Comparison of ENCODE assay signal across 13 cellular contexts in the genomic region with DNA sequence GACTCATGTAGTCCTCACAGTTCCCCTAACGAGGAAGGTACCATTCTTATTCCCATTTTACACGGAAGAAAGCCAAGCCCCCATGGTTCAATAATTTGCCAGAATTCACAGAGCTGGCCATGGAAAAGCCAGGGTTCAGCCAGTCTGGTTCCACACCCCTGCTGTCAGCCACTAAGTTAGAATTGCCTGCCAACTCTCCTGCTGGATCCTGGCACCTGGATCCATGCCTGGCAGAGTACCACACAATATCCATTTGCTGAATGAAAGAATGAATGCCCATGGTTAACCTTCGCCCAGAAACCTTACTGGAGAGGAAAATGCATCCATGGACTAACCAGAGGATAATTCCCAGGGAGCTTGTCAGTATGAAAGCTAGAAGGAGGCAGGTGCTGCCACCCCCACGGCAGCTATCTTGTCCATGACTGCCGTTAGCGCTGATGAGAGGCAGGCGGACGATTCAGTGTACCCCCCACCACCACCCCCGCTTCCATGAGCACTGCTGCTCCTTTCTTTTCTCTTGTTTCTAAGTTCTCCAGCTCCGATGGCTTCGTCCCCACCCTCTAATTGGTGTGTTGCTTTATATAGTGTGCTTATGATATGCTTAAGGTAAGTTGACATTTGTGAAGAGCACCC.
"Had no signal": no experiment of that assay in that cellular context is flagged by ENCODE, and none has a peak within 500 bp of the region (broad histone marks: within the 10 kb centered on the region; RNA-seq: fewer than 3 reads in every experiment).

No MANE protein-coding gene starts in this region.

- H3K9me3 ChIP-seq: sigmoid colon had no signal

- H3K4me1 ChIP-seq: sigmoid colon had no signal

- H3K36me3 Mint-ChIP-seq: activated naive CD4-positive, alpha-beta T cell treated with anti-CD3 and anti-CD28 coated beads, Interleukin-2, amount 50 U/mL, for 72 hours; immature natural killer cell had no signal

- DNase-seq: activated CD4-positive, alpha-beta T cell treated with anti-CD3 and anti-CD28 coated beads, Interleukin-2, amount 10 ng/mL, durations not matched to agents 7 days and 5 days; activated CD8-positive, alpha-beta memory T cell treated with anti-CD3 and anti-CD28 coated beads, Interleukin-2, amount 50 U/mL, for 48 hours; activated gamma-delta T cell; activated T-cell treated with anti-CD3 and anti-CD28 coated beads, Interleukin-2, amount 50 U/mL, for 72 hours; effector CD8-positive, alpha-beta T cell; foreskin fibroblast; glutamatergic neuron; immature natural killer cell; sigmoid colon; stimulated activated CD4-positive, alpha-beta T cell treated with anti-CD3 and anti-CD28 coated beads, Interleukin-1b, Interleukin-23, amount 100 ng/mL, for 48 hours had no signal

- H3K9me3 Mint-ChIP-seq: activated CD4-positive, alpha-beta T cell treated with anti-CD3 and anti-CD28 coated beads, Interleukin-2, amount 10 ng/mL, durations not matched to agents 7 days and 5 days; activated naive CD4-positive, alpha-beta T cell treated with anti-CD3 and anti-CD28 coated beads, Interleukin-2, amount 50 U/mL, for 72 hours; activated T-cell treated with anti-CD3 and anti-CD28 coated beads, Interleukin-2, amount 50 U/mL, for 72 hours; immature natural killer cell; neural crest cell had no signal

- H3K36me3 ChIP-seq: sigmoid colon had no signal

- H3K27ac Mint-ChIP-seq: activated CD4-positive, alpha-beta T cell treated with anti-CD3 and anti-CD28 coated beads, Interleukin-2, amount 10 ng/mL, durations not matched to agents 7 days and 5 days; activated T-cell treated with anti-CD3 and anti-CD28 coated beads, Interleukin-2, amount 50 U/mL, for 72 hours; immature natural killer cell had no signal

- H3K27me3 ChIP-seq: sigmoid colon had no signal

- H3K4me3 Mint-ChIP-seq: activated CD4-positive, alpha-beta T cell treated with anti-CD3 and anti-CD28 coated beads, Interleukin-2, amount 10 ng/mL, durations not matched to agents 7 days and 5 days; activated T-cell treated with anti-CD3 and anti-CD28 coated beads, Interleukin-2, amount 50 U/mL, for 72 hours; immature natural killer cell; neural crest cell had no signal

- ATAC-seq: activated naive CD4-positive, alpha-beta T cell treated with anti-CD3 and anti-CD28 coated beads, Interleukin-2, amount 50 U/mL, for 72 hours; activated T-cell treated with anti-CD3 and anti-CD28 coated beads, Interleukin-2, amount 50 U/mL, for 72 hours had no signal

- H3K4me3 ChIP-seq: lung, sigmoid colon had no signal

- H3K27ac ChIP-seq: sigmoid colon had no signal

- H3K4me1 Mint-ChIP-seq: activated CD4-positive, alpha-beta T cell treated with anti-CD3 and anti-CD28 coated beads, Interleukin-2, amount 10 ng/mL, durations not matched to agents 7 days and 5 days; immature natural killer cell had no signal
